Comparison of ENCODE assay signal across 8 cellular contexts in the genomic region with DNA sequence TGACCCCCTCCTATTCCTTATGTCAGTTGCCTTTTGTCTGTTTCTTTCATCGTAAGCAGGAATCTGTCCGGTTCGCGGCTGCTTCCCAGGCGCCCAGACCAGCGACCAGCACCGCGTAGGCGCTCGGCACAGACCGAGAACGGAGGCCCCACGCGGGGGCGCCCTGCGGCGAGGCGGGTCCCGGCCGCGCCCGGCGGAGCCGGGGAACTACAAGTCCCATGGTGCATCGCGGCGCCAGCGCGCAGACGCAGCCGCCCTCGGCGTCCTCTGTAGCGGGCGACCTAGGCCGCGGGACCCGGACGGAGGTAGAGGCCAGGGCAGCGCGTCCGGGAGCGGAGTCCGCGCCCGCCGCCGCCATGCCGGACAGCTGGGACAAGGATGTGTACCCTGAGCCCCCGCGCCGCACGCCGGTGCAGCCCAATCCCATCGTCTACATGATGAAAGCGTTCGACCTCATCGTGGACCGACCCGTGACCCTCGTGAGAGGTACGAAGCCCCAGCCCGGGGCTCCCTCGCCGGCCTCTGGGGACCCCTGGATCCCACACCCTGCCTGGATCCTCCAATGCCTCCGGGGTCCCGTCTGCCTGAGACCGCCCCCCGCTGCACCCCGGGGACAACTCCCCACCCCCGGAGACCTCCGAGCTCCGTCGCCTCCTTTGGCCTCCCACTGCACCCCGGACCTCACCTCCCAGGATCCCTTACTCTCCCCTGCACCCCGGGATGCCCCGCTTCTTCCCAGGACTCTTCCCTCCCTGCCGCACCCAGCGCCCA. TPM values are rescaled to one million over a fixed set of nuclear protein-coding genes. Genes with fewer than 3 reads are reported as not detected.
A peak's percentile ranks its signal among the peaks of the same experiment; 100 is the strongest.
DNase-seq lines count a peak whose midpoint lies in the region; ATAC-seq and TF ChIP-seq lines count a peak whose summit lies in the region.

Gene NDUFB10, plus strand, starts transcription at position 270 of the 771 bp plus-strand sequence. Its CDS starts 87 bp downstream, at position 357.

- H3K27ac Mint-ChIP-seq in activated CD4-positive, alpha-beta T cell treated with anti-CD3 and anti-CD28 coated beads, Interleukin-2, amount 10 ng/mL, durations not matched to agents 7 days and 5 days = peak within 1 kb of the TSS; percentile 93
- H3K27ac Mint-ChIP-seq in dendritic cell treated with granulocyte-macrophage colony-stimulating factor and Interleukin-4, amounts not matched to agents 40 ng/mL and 50 ng/mL, for 4 days = peak within 1 kb of the TSS; percentile 96

- H3K4me1 ChIP-seq in liver (ENCODE audit: control insufficient read depth in 4 of 4, insufficient read depth in 4 of 4, low read length in 3 of 4) = peaks cover 4 to 28% (median 23%) of the 10 kb centered on the region in 4 donors

- under 1% methylated on average over 79 of the region's 79 CpGs for WGBS in liver

- no peaks in the 10 kb centered on the region for H3K9me3 Mint-ChIP-seq in activated CD4-positive, alpha-beta T cell treated with anti-CD3 and anti-CD28 coated beads, Interleukin-2, amount 10 ng/mL, durations not matched to agents 7 days and 5 days
- H3K9me3 Mint-ChIP-seq in dendritic cell treated with granulocyte-macrophage colony-stimulating factor and Interleukin-4, amounts not matched to agents 40 ng/mL and 50 ng/mL, for 4 days = no peaks in the 10 kb centered on the region

- TF ChIP-seq RAD21 in liver (IDR thresholded peaks at IDR 0.05) = peak in 1 of 2 donors; percentile 50

- TF ChIP-seq CTCF in liver (IDR thresholded peaks at IDR 0.05; ENCODE audit: low read depth, low read length, missing input control) = peak; percentile 49

- H3K36me3 Mint-ChIP-seq in activated CD4-positive, alpha-beta T cell treated with anti-CD3 and anti-CD28 coated beads, Interleukin-2, amount 10 ng/mL, durations not matched to agents 7 days and 5 days (ENCODE audit: low read depth) = peaks cover 34% of the 10 kb centered on the region
- peaks cover 52% of the 10 kb centered on the region for H3K36me3 Mint-ChIP-seq in dendritic cell treated with granulocyte-macrophage colony-stimulating factor and Interleukin-4, amounts not matched to agents 40 ng/mL and 50 ng/mL, for 4 days (ENCODE audit: low read depth)

- peak within 1 kb of the TSS; percentile 93 for H3K4me3 Mint-ChIP-seq in activated CD4-positive, alpha-beta T cell treated with anti-CD3 and anti-CD28 coated beads, Interleukin-2, amount 10 ng/mL, durations not matched to agents 7 days and 5 days
- H3K4me3 Mint-ChIP-seq in dendritic cell treated with granulocyte-macrophage colony-stimulating factor and Interleukin-4, amounts not matched to agents 40 ng/mL and 50 ng/mL, for 4 days = peak within 1 kb of the TSS; percentile 98

- H3K4me3 ChIP-seq in liver (ENCODE audit: low read depth in 1 of 3, low read length in 3 of 3) = peak within 1 kb of the TSS; percentile 80 to 92 (median 90)

- peak; percentile 92 for TF ChIP-seq POLR2A in GM18951 (IDR thresholded peaks at IDR 0.05; ENCODE audit: extremely low read depth, insufficient read depth, insufficient read length)

- no peaks in the 10 kb centered on the region for H3K27me3 ChIP-seq in liver (ENCODE audit: control insufficient read depth in 4 of 4, insufficient read depth in 4 of 4, low read length in 3 of 4)

- peaks cover 43% of the 10 kb centered on the region for H3K4me1 Mint-ChIP-seq in activated CD4-positive, alpha-beta T cell treated with anti-CD3 and anti-CD28 coated beads, Interleukin-2, amount 10 ng/mL, durations not matched to agents 7 days and 5 days
- peaks cover 54% of the 10 kb centered on the region for H3K4me1 Mint-ChIP-seq in dendritic cell treated with granulocyte-macrophage colony-stimulating factor and Interleukin-4, amounts not matched to agents 40 ng/mL and 50 ng/mL, for 4 days (ENCODE audit: low read depth)

- in situ Hi-C loops in GM18951 (cut with MboI; ENCODE audit: low sequenced_read_pairs, unreplicated experiment) = no loop called here

- intact Hi-C loops in dendritic cell treated with granulocyte-macrophage colony-stimulating factor and Interleukin-4, amounts not matched to agents 40 ng/mL and 50 ng/mL, for 4 days (cut with micrococcal nuclease) = no loop called here

- no peaks in the 10 kb centered on the region for H3K9me3 ChIP-seq in liver (ENCODE audit: control insufficient read depth in 4 of 4, low read length in 3 of 4)

- CTCF ChIA-PET in activated CD4-positive, alpha-beta T cell treated with anti-CD3 and anti-CD28 coated beads, Interleukin-2, amount 10 ng/mL, durations not matched to agents 7 days and 5 days (lab: Charles Lee) = interaction anchor here (0.6 to 2.0 kb wide), 5 partner anchors 9 to 132 kb away, joined by 3 to 6 read pairs (median 3); partner anchors contain the start of genes FAHD1 and HAGH

- ATAC-seq in HG03342 (IDR thresholded peaks at IDR 0.05; ENCODE audit: unreplicated experiment) = peak; percentile 69

- peak within 1 kb of the TSS; percentile 50 to 77 for H3K27ac ChIP-seq in liver (ENCODE audit: low read depth in 1 of 2, low read length in 2 of 2)

- POLR2A ChIA-PET in activated CD4-positive, alpha-beta T cell treated with anti-CD3 and anti-CD28 coated beads, Interleukin-2, amount 10 ng/mL, durations not matched to agents 7 days and 5 days (lab: Charles Lee) = no interaction called here

- H3K36me3 ChIP-seq in liver (ENCODE audit: control insufficient read depth in 4 of 4, insufficient read depth in 3 of 4, low read depth in 1 of 4, low read length in 3 of 4) = peaks cover 0 to 26% (median 7%) of the 10 kb centered on the region in 4 donors

- peak within 1 kb of the TSS; percentile 45 to 72 for H3K9ac ChIP-seq in liver (ENCODE audit: low read depth in 1 of 2, low read length in 2 of 2)

- H3K27me3 Mint-ChIP-seq in activated CD4-positive, alpha-beta T cell treated with anti-CD3 and anti-CD28 coated beads, Interleukin-2, amount 10 ng/mL, durations not matched to agents 7 days and 5 days = no peaks in the 10 kb centered on the region
- H3K27me3 Mint-ChIP-seq in dendritic cell treated with granulocyte-macrophage colony-stimulating factor and Interleukin-4, amounts not matched to agents 40 ng/mL and 50 ng/mL, for 4 days = peaks cover 27% of the 10 kb centered on the region

- DNase-seq in AML-193 (lab: John Stamatoyannopoulos, UW) (peak; percentile 69 to 76), NCI-H510A (lab: John Stamatoyannopoulos, UW) (peak; percentile 56)
- DNase-seq in activated CD4-positive, alpha-beta T cell treated with anti-CD3 and anti-CD28 coated beads, Interleukin-2, amount 10 ng/mL, durations not matched to agents 7 days and 5 days = peak; percentile 91
- peak; percentile 87 to 95 for DNase-seq in stimulated activated CD4-positive, alpha-beta T cell treated with anti-CD3 and anti-CD28 coated beads, Interleukin-4, amount 100 ng/mL, for 4 hours

TF ChIP-seq in liver, 16 proteins besides CTCF, POLR2A, EP300 and RAD21:
- no peak for TF ChIP-seq FOXA1 (IDR thresholded peaks at IDR 0.05)
- peak in 1 of 2 donors; percentile 35 for TF ChIP-seq EGR1 (IDR thresholded peaks at IDR 0.05; ENCODE audit: low read depth in 2 of 2)
- peak in 1 of 2 donors; percentile 58 for TF ChIP-seq GABPA (IDR thresholded peaks at IDR 0.05 in 1 of 2, conservative IDR thresholded peaks at IDR 0.05 in 1 of 2)
- TF ChIP-seq YY1 (IDR thresholded peaks at IDR 0.05) = peak; percentile 73
- no peak for TF ChIP-seq SP1 (IDR thresholded peaks at IDR 0.05)
- TF ChIP-seq, protein P1, sequence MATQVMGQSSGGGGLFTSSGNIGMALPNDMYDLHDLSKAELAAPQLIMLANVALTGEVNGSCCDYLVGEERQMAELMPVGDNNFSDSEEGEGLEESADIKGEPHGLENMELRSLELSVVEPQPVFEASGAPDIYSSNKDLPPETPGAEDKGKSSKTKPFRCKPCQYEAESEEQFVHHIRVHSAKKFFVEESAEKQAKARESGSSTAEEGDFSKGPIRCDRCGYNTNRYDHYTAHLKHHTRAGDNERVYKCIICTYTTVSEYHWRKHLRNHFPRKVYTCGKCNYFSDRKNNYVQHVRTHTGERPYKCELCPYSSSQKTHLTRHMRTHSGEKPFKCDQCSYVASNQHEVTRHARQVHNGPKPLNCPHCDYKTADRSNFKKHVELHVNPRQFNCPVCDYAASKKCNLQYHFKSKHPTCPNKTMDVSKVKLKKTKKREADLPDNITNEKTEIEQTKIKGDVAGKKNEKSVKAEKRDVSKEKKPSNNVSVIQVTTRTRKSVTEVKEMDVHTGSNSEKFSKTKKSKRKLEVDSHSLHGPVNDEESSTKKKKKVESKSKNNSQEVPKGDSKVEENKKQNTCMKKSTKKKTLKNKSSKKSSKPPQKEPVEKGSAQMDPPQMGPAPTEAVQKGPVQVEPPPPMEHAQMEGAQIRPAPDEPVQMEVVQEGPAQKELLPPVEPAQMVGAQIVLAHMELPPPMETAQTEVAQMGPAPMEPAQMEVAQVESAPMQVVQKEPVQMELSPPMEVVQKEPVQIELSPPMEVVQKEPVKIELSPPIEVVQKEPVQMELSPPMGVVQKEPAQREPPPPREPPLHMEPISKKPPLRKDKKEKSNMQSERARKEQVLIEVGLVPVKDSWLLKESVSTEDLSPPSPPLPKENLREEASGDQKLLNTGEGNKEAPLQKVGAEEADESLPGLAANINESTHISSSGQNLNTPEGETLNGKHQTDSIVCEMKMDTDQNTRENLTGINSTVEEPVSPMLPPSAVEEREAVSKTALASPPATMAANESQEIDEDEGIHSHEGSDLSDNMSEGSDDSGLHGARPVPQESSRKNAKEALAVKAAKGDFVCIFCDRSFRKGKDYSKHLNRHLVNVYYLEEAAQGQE (IDR thresholded peaks at IDR 0.05) = no peak

RNA-seq across cellular contexts. Expression of gene NDUFB10, which starts in this region (rescaled TPM):
- 100 to 1,000 TPM; 103 to 125 TPM for total RNA-seq in activated CD4-positive, alpha-beta T cell treated with anti-CD3 and anti-CD28 coated beads, Interleukin-2, amount 10 ng/mL, durations not matched to agents 7 days and 5 days
- 100 to 1,000 TPM in 1 of 2 donors, 10 to 100 TPM in 1; 93.9 to 110 TPM for total RNA-seq in liver
- polyA plus RNA-seq in liver = 100 to 1,000 TPM; 156 to 195 TPM

Comparison
In these comparisons a context has a peak if more than half of its experiments do, and no peak if none do; other contexts are left out.
1. Peak in every context shown above with its lines: DNase-seq, ATAC-seq, H3K4me3 ChIP-seq and H3K27ac ChIP-seq.